ENCODE assay signal across 8 cellular contexts in the genomic region with DNA sequence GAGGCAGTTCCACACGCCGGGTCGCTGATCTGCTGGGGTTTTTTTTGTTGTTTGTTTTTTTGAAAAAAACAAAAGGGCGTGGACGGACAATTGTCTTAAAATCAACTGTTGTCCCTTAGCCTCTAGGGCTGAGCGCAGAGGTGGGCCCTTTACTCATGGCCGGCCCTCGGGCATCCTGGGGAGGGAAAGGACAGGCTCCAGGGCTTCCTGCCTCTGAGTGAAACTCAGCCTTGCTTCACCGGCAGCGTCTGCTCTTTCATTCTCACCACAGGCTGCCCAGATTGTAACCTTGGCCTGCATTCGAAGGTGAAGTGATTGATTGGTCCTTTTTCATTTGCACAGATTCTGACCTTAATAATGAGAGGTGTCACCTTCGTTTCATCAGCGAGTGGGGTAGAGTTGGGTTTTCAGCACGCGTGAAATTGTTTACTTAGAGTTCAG. TPM values are rescaled to one million over a fixed set of nuclear protein-coding genes. Genes with fewer than 3 reads are reported as not detected.
A peak's percentile ranks its signal among the peaks of the same experiment; 100 is the strongest.
DNase-seq lines count a peak whose midpoint lies in the region; ATAC-seq and TF ChIP-seq lines count a peak whose summit lies in the region.

No MANE protein-coding gene starts in this region.

- WGBS in ovary, 3 donors = 0 to 1% (median 1%) methylated on average over 15 of the region's 15 CpGs

- DNase-seq in NCI-H748 (lab: John Stamatoyannopoulos, UW; ENCODE audit: unreplicated experiment) (peak; percentile 78), germinal center (ENCODE audit: low spot score) (peak; percentile 59), ovary (peak in 3 of 5 donors; percentile 22 to 40 (median 28)), vagina (ENCODE audit: extremely low spot score in 2 of 2) (no peak)

- H3K4me1 Mint-ChIP-seq in activated T-helper 17 cell treated with anti-CD3 and anti-CD28 coated beads, Interleukin-2, amount 50 U/mL, for 72 hours = peaks cover 10% of the 10 kb centered on the region

- no peaks in the 10 kb centered on the region for H3K9me3 ChIP-seq in ovary
- no peaks in the 10 kb centered on the region for H3K9me3 ChIP-seq in vagina

- TF ChIP-seq EP300 in ovary (IDR thresholded peaks at IDR 0.05) = no peak

- TF ChIP-seq CTCF in C4-2B (conservative IDR thresholded peaks at IDR 0.05) = 0 out of 2 replicates have a peak, but pooled peaks have one; percentile 59
- TF ChIP-seq CTCF in ovary (IDR thresholded peaks at IDR 0.05) = no peak
- no peak for TF ChIP-seq CTCF in vagina (IDR thresholded peaks at IDR 0.05)

- H3K4me3 ChIP-seq in ovary (peak overlapping the region; percentile 100), vagina (peak overlapping the region; percentile 88 to 94)

- intact Hi-C loops in ovary (cut with DNase I) (no loop called here), vagina (cut with DNase I) (no loop called here)

- peaks cover 27% of the 10 kb centered on the region for H3K36me3 Mint-ChIP-seq in activated T-helper 17 cell treated with anti-CD3 and anti-CD28 coated beads, Interleukin-2, amount 50 U/mL, for 72 hours (ENCODE audit: low read depth)

- peak overlapping the region; percentile 97 for H3K27ac Mint-ChIP-seq in activated T-helper 17 cell treated with anti-CD3 and anti-CD28 coated beads, Interleukin-2, amount 50 U/mL, for 72 hours

- TF ChIP-seq POLR2A in ovary (IDR thresholded peaks at IDR 0.05) (no peak), vagina (IDR thresholded peaks at IDR 0.05) (no peak)

- H3K27ac ChIP-seq in C4-2B = peak overlapping the region; percentile 92
- peak overlapping the region in 1 of 2 donors; percentile 99 for H3K27ac ChIP-seq in ovary
- H3K27ac ChIP-seq in vagina = peak overlapping the region; percentile 99

- H3K27me3 ChIP-seq in ovary (no peaks in the 10 kb centered on the region), vagina (no peaks in the 10 kb centered on the region)

- H3K36me3 ChIP-seq in ovary = no peaks in the 10 kb centered on the region
- no peaks in the 10 kb centered on the region for H3K36me3 ChIP-seq in vagina

- H3K4me3 Mint-ChIP-seq in activated T-helper 17 cell treated with anti-CD3 and anti-CD28 coated beads, Interleukin-2, amount 50 U/mL, for 72 hours = peak overlapping the region; percentile 95

- no peaks in the 10 kb centered on the region for H3K27me3 Mint-ChIP-seq in activated T-helper 17 cell treated with anti-CD3 and anti-CD28 coated beads, Interleukin-2, amount 50 U/mL, for 72 hours

- no peaks in the 10 kb centered on the region for H3K9me3 Mint-ChIP-seq in activated T-helper 17 cell treated with anti-CD3 and anti-CD28 coated beads, Interleukin-2, amount 50 U/mL, for 72 hours

- H3K4me1 ChIP-seq in ovary (ENCODE audit: insufficient read depth) (peaks cover 3% of the 10 kb centered on the region), vagina (peaks cover 28% of the 10 kb centered on the region)

- ATAC-seq in GM18861 (IDR thresholded peaks at IDR 0.05; ENCODE audit: unreplicated experiment) (peak; percentile 22), HG03064 (IDR thresholded peaks at IDR 0.05; ENCODE audit: low read depth, unreplicated experiment) (peak; percentile 47)
- peak; percentile 44 for ATAC-seq in activated T-helper 17 cell treated with anti-CD3 and anti-CD28 coated beads, Interleukin-2, amount 50 U/mL, for 72 hours (replicated peaks)

RNA-seq across cellular contexts. Expression of gene SMIM13, which starts 0.8 kb away (rescaled TPM):
- 10 to 100 TPM in 1 of 2 donors, 1 to 10 TPM in 1; 5.8 to 10.5 TPM for total RNA-seq in activated T-helper 17 cell treated with anti-CD3 and anti-CD28 coated beads, Interleukin-2, amount 50 U/mL, for 72 hours
- total RNA-seq in ovary (1 to 10 TPM; 5.3 to 8.4 (median 6.2) TPM), vagina (8.1 TPM)
- 1 to 10 TPM; 3.6 to 5.8 TPM for polyA plus RNA-seq in ovary

RNA-seq across cellular contexts. Expression of gene ERVFRD-1, which starts 17.1 kb away (rescaled TPM):
- under 1 TPM in 1 of 2 donors, not detected in 1; 0.11 TPM for total RNA-seq in activated T-helper 17 cell treated with anti-CD3 and anti-CD28 coated beads, Interleukin-2, amount 50 U/mL, for 72 hours
- total RNA-seq in ovary (under 1 TPM in 2 of 7 donors, not detected in 5; 0.05 to 0.12 TPM), vagina (0.25 TPM)
- under 1 TPM in 1 of 2 donors, not detected in 1; 0.78 TPM for polyA plus RNA-seq in ovary

RNA-seq across cellular contexts. Expression of gene ELOVL2, which starts 50.3 kb away (rescaled TPM):
- not detected for total RNA-seq in activated T-helper 17 cell treated with anti-CD3 and anti-CD28 coated beads, Interleukin-2, amount 50 U/mL, for 72 hours
- total RNA-seq in ovary (1 to 10 TPM in 1 of 7 donors, under 1 TPM in 5, not detected in 1; 0.11 to 1.4 (median 0.28) TPM), vagina (0.25 TPM)
- polyA plus RNA-seq in ovary = 1 to 10 TPM in 1 of 2 donors, under 1 TPM in 1; 0.18 to 1.0 TPM

Comparison
In these comparisons a context has a peak if more than half of its experiments do, and no peak if none do; other contexts are left out.
1. DNase-seq: peak in NCI-H748 (single experiment), germinal center (single experiment) and ovary (3 of 5); none in vagina (0 of 2).
2. Peak in every context shown above with its lines, with median percentiles within 50 percentile points of each other: ATAC-seq.